24 cellular contexts compared by ENCODE assay signal in the genomic region with DNA sequence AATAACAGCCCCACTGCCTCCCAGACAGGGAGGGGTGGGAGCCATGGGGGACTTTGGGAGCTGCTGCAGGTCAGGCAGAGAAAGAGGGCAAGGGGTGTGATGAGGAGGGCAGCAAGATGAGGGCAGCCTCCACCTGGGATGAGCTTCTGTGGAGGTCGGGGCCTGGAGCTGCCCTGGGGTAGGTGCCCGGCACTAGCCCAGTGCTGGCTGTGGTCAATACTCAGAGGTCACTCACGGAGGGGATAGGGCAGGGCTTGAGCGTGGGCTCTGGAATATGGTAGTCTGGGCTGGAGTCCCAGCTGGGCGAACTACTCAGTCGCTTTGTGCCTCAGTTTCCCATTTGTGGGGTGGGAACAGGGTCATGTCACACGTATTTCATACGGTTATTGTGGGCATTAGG.
A peak's percentile ranks its signal among the peaks of the same experiment; 100 is the strongest.
DNase-seq lines count a peak whose midpoint lies in the region; ATAC-seq and TF ChIP-seq lines count a peak whose summit lies in the region.
"Had no signal": no experiment of that assay in that cellular context is flagged by ENCODE, and none has a peak within 500 bp of the region (broad histone marks: within the 10 kb centered on the region; RNA-seq: fewer than 3 reads in every experiment).

No MANE protein-coding gene starts in this region.

- no peaks in the 10 kb centered on the region for H3K4me1 ChIP-seq in GM23338 (ENCODE audit: insufficient read depth)
- H3K4me1 ChIP-seq in mesenchymal stem cell (ENCODE audit: control insufficient read depth, insufficient read depth, low read depth, low read length) = peaks cover 1% of the 10 kb centered on the region
- H3K4me1 ChIP-seq in spleen = peaks cover 0 to 23% (median 5%) of the 10 kb centered on the region in 6 donors
- H3K4me1 ChIP-seq in mucosa of descending colon (ENCODE audit: low read depth) = no peaks in the 10 kb centered on the region
- H3K4me1 ChIP-seq: A549, BE2C, HAP-1 had no signal

- H3K27ac Mint-ChIP-seq in GM23338 (no peak overlapping the region), chondrocyte (ENCODE audit: unreplicated experiment) (no peak overlapping the region)
- H3K27ac Mint-ChIP-seq: CD14-positive monocyte; CD4-positive, alpha-beta T cell; HFFc6 had no signal

- no peak overlapping the region for H3K14ac ChIP-seq in mesenchymal stem cell (ENCODE audit: low read length in 2 of 2)

- H2BK5ac ChIP-seq in mesenchymal stem cell (ENCODE audit: low read depth, low read length, poor library complexity, severe bottlenecking) = no peak overlapping the region

- H4K8ac ChIP-seq in mesenchymal stem cell (ENCODE audit: low read length) = no peak overlapping the region

- no peaks in the 10 kb centered on the region for H3K27me3 ChIP-seq in GM23338 (ENCODE audit: insufficient read depth)
- peaks cover 7 to 65% of the 10 kb centered on the region in 2 experiments for H3K27me3 ChIP-seq in mesenchymal stem cell (ENCODE audit: control insufficient read depth in 1 of 2, insufficient read depth in 1 of 2, low read length in 2 of 2)
- H3K27me3 ChIP-seq in spleen (replicated peaks in 1 of 7) = peaks cover 0 to 41% (median 0%) of the 10 kb centered on the region in 7 donors
- H3K27me3 ChIP-seq: BE2C had no signal

- H3K23ac ChIP-seq in mesenchymal stem cell (ENCODE audit: low read length in 2 of 2) = no peak overlapping the region

- H2BK15ac ChIP-seq in mesenchymal stem cell (ENCODE audit: low read depth, poor library complexity, severe bottlenecking) = peak overlapping the region; percentile 70

- H2BK12ac ChIP-seq in mesenchymal stem cell (ENCODE audit: low read length in 2 of 2) = peak overlapping the region in 1 of 2 experiments; percentile 83

- H3K9me3 Mint-ChIP-seq in GM23338 (no peaks in the 10 kb centered on the region; the same call in 2 of the 3 replicates), chondrocyte (ENCODE audit: low read depth) (no peaks in the 10 kb centered on the region)
- H3K9me3 Mint-ChIP-seq: CD4-positive, alpha-beta T cell; HFFc6 had no signal

- H2AK5ac ChIP-seq in mesenchymal stem cell (ENCODE audit: low read length, severe bottlenecking) = no peak overlapping the region

- H3F3A ChIP-seq in GM23338 (replicated peaks; ENCODE audit: low read depth) = no peaks in the 10 kb centered on the region

- no peaks in the 10 kb centered on the region for H3K79me1 ChIP-seq in mesenchymal stem cell (replicated peaks; ENCODE audit: low read length, poor library complexity, severe bottlenecking)

- no peaks in the 10 kb centered on the region for H3K9me2 ChIP-seq in GM23338 (ENCODE audit: insufficient read depth)

- WGBS in mesenchymal stem cell = 87% methylated on average over 8 of the region's 8 CpGs
- WGBS in spleen, 5 donors = 82 to 91% (median 89%) methylated on average over 8 of the region's 8 CpGs

- no peak for TF ChIP-seq POLR2A in spleen (IDR thresholded peaks at IDR 0.05)

- peak overlapping the region; percentile 34 for H4K91ac ChIP-seq in mesenchymal stem cell (ENCODE audit: low read length)

- 0 out of 2 replicates have a peak overlapping the region, but pooled peaks have one; percentile 52 for H2AFZ ChIP-seq in GM23338
- no peak overlapping the region for H2AFZ ChIP-seq in mesenchymal stem cell (ENCODE audit: low read depth, low read length)

- ATAC-seq in GM23338 (no peak), mucosa of descending colon (no peak), HG03378 (IDR thresholded peaks at IDR 0.05; ENCODE audit: unreplicated experiment) (no peak)
- ATAC-seq: A549, GM12878 had no signal

- intact Hi-C loops in spleen (cut with DNase I; ENCODE audit: low total_unique reads) = no loop called here
- intact Hi-C loops in mucosa of descending colon (cut with DNase I, micrococcal nuclease) = no loop called here

- TF ChIP-seq CTCF in GM23338 (conservative IDR thresholded peaks at IDR 0.05; ENCODE audit: low read depth in 2 of 2) = no peak
- TF ChIP-seq CTCF in chondrocyte (IDR thresholded peaks at IDR 0.05) = no peak
- TF ChIP-seq CTCF in spleen (IDR thresholded peaks at IDR 0.05 in 8 of 11, conservative IDR thresholded peaks at IDR 0.05 in 3 of 11) = no peak
- TF ChIP-seq CTCF in mucosa of descending colon (IDR thresholded peaks at IDR 0.05) = no peak

- H3K36me3 ChIP-seq in GM23338 (ENCODE audit: insufficient read depth) (no peaks in the 10 kb centered on the region), mesenchymal stem cell (ENCODE audit: control insufficient read depth in 1 of 2, insufficient read depth in 2 of 2, low read depth in 1 of 2, low read length in 2 of 2) (no peaks in the 10 kb centered on the region), spleen (no peaks in the 10 kb centered on the region), mucosa of descending colon (ENCODE audit: low read depth) (no peaks in the 10 kb centered on the region)
- H3K36me3 ChIP-seq: BE2C; BLaER1 treated with 17β-estradiol and CSF1 and Interleukin-3, amounts not matched to agents 10 nM and 100 nM; HAP-1 had no signal

- H3K36me3 Mint-ChIP-seq in GM23338 (ENCODE audit: low read depth) (no peaks in the 10 kb centered on the region), chondrocyte (ENCODE audit: low read depth) (no peaks in the 10 kb centered on the region)
- H3K36me3 Mint-ChIP-seq: CD14-positive monocyte; CD8-positive, alpha-beta memory T cell had no signal

- H3K9ac ChIP-seq in mesenchymal stem cell (ENCODE audit: low read length) = no peak overlapping the region
- H3K9ac ChIP-seq: BLaER1 treated with 17β-estradiol and CSF1 and Interleukin-3, amounts not matched to agents 10 nM and 100 nM had no signal

- H3K79me2 ChIP-seq in GM23338 (replicated peaks; ENCODE audit: insufficient read depth) = no peaks in the 10 kb centered on the region

- H3K4me2 ChIP-seq in GM23338 (no peak overlapping the region), mesenchymal stem cell (ENCODE audit: low read length, poor library complexity, severe bottlenecking) (no peak overlapping the region)
- H3K4me2 ChIP-seq: A549; BLaER1 treated with 17β-estradiol and CSF1 and Interleukin-3, amounts not matched to agents 10 nM and 100 nM had no signal

- H3K4me3 ChIP-seq in GM23338 = no peak overlapping the region
- H3K4me3 ChIP-seq in mesenchymal stem cell (ENCODE audit: insufficient read depth in 1 of 2, low read depth in 1 of 2, low read length in 2 of 2) = no peak overlapping the region
- no peak overlapping the region for H3K4me3 ChIP-seq in spleen
- no peak overlapping the region for H3K4me3 ChIP-seq in mucosa of descending colon
- H3K4me3 ChIP-seq: A549; BLaER1 treated with 17β-estradiol and CSF1 and Interleukin-3, amounts not matched to agents 10 nM and 100 nM; GM12878; HAP-1 had no signal

- H3K4me3 Mint-ChIP-seq in GM23338 (no peak overlapping the region), chondrocyte (ENCODE audit: unreplicated experiment) (no peak overlapping the region)
- H3K4me3 Mint-ChIP-seq: CD14-positive monocyte; CD4-positive, alpha-beta T cell; CD8-positive, alpha-beta memory T cell; HFFc6 had no signal

- H3K18ac ChIP-seq in mesenchymal stem cell (ENCODE audit: low read depth in 1 of 2, low read length in 2 of 2) = peak overlapping the region in 1 of 2 experiments; percentile 13

- no peaks in the 10 kb centered on the region for H3K9me3 ChIP-seq in mesenchymal stem cell (ENCODE audit: control insufficient read depth, low read length)
- H3K9me3 ChIP-seq in spleen = no peaks in the 10 kb centered on the region
- H3K9me3 ChIP-seq in mucosa of descending colon = no peaks in the 10 kb centered on the region
- H3K9me3 ChIP-seq: A549; BE2C; BLaER1 treated with 17β-estradiol and CSF1 and Interleukin-3, amounts not matched to agents 10 nM and 100 nM; HAP-1 had no signal

- no peak overlapping the region for H2BK120ac ChIP-seq in mesenchymal stem cell (ENCODE audit: low read depth, low read length)

- H3K4me1 Mint-ChIP-seq in GM23338 = peaks cover 8% of the 10 kb centered on the region
- H3K4me1 Mint-ChIP-seq in chondrocyte (ENCODE audit: low read depth) = no peaks in the 10 kb centered on the region
- H3K4me1 Mint-ChIP-seq: CD14-positive monocyte; CD8-positive, alpha-beta memory T cell had no signal

- peaks cover 17% of the 10 kb centered on the region for H3K27me3 Mint-ChIP-seq in GM23338 (ENCODE audit: insufficient read depth, low read depth, poor library complexity)
- H3K27me3 Mint-ChIP-seq in chondrocyte (ENCODE audit: low read depth) = peaks cover 52% of the 10 kb centered on the region

- no peak overlapping the region for H3K4ac ChIP-seq in mesenchymal stem cell (ENCODE audit: low read depth in 1 of 2, low read length in 2 of 2)

- H4K20me1 ChIP-seq in GM23338 (replicated peaks; ENCODE audit: insufficient read depth) = no peaks in the 10 kb centered on the region

- DNase-seq in GM23338 (ENCODE audit: low spot score) (no peak), chondrocyte (ENCODE audit: low spot score) (peak; percentile 55), mesenchymal stem cell (no peak), spleen (peak; percentile 38), mucosa of descending colon (no peak), foreskin melanocyte (no peak)
- DNase-seq: 8988T; ACHN; AML-193; BE2C; CD4-positive, alpha-beta T cell; CD8-positive, alpha-beta memory T cell; DMS 273 treated with DMSO at 0.1 percent for 48 hours; DMS79; EL; GDM1; GOT3; HFFc6 had no signal

- H3K27ac ChIP-seq in GM23338 (ENCODE audit: low read depth) = no peak overlapping the region
- H3K27ac ChIP-seq in mesenchymal stem cell (ENCODE audit: low read length, poor library complexity, severe bottlenecking) = no peak overlapping the region
- H3K27ac ChIP-seq in spleen = no peak overlapping the region
- H3K27ac ChIP-seq: A549; BLaER1 treated with 17β-estradiol and CSF1 and Interleukin-3, amounts not matched to agents 10 nM and 100 nM had no signal

TF ChIP-seq in GM23338, 12 proteins besides CTCF, POLR2A, EP300 and RAD21 (continues in another document):
- TF ChIP-seq POLR2AphosphoS5 (IDR thresholded peaks at IDR 0.05; ENCODE audit: low read depth) = no peak
- TF ChIP-seq EZH2phosphoT487 (IDR thresholded peaks at IDR 0.05; ENCODE audit: unreplicated experiment) = no peak
- no peak for TF ChIP-seq STAT1 (IDR thresholded peaks at IDR 0.05; ENCODE audit: unreplicated experiment)
- TF ChIP-seq CREB1 (CRISPR knock-in tag; IDR thresholded peaks at IDR 0.05; ENCODE audit: low read depth) = no peak
- TF ChIP-seq ZNF331 (CRISPR knock-in tag; IDR thresholded peaks at IDR 0.05; ENCODE audit: low read depth) = no peak

Comparison
In these comparisons a context has a peak if more than half of its experiments do, and no peak if none do; other contexts are left out.
1. DNase-seq: peak in chondrocyte (single experiment) and spleen (single experiment); none in GM23338 (single experiment), mesenchymal stem cell (single experiment), mucosa of descending colon (0 of 3) and foreskin melanocyte (single experiment).